14 cellular contexts compared by ENCODE assay signal in genomic region chr10:110833234-110833940, GRCh38. TPM values are rescaled to one million over a fixed set of nuclear protein-coding genes. Genes with fewer than 3 reads are reported as not detected.
DNase-seq lines count a peak whose midpoint lies in the region; ATAC-seq and TF ChIP-seq lines count a peak whose summit lies in the region.
"Had no signal": no experiment of that assay in that cellular context is flagged by ENCODE, and none has a peak within 500 bp of the region (broad histone marks: within the 10 kb centered on the region; RNA-seq: fewer than 3 reads in every experiment).

No MANE protein-coding gene starts in this region.

- TF ChIP-seq POLR2A in esophagus squamous epithelium (IDR thresholded peaks at IDR 0.05), result no peak

- H3K4me3 Mint-ChIP-seq in activated CD4-positive, alpha-beta memory T cell treated with anti-CD3 and anti-CD28 coated beads for 36 hours, result no peak overlapping the region
- H3K4me3 Mint-ChIP-seq in effector memory CD8-positive, alpha-beta T cell, result no peak overlapping the region
- H3K4me3 Mint-ChIP-seq: stimulated activated effector memory CD8-positive, alpha-beta T cell treated with anti-CD3 and anti-CD28 coated beads, Interleukin-12 subunit alpha, Interleukin-12 subunit beta, amount 100 ng/mL, for 72 hours had no signal

- H3K79me1 ChIP-seq in trophoblast cell (ENCODE audit: low read length), result peaks cover 17% of the 10 kb centered on the region

- H3K4me1 ChIP-seq in esophagus squamous epithelium (peaks cover 30 to 85% (median 52%) of the 10 kb centered on the region in 3 donors), trophoblast cell (ENCODE audit: control insufficient read depth in 1 of 2, insufficient read depth in 2 of 2, low read length in 2 of 2) (peaks cover 13 to 19% of the 10 kb centered on the region in 2 experiments)

- intact Hi-C loops in esophagus squamous epithelium (cut with DNase I), result no loop called here
- intact Hi-C loops in activated CD4-positive, alpha-beta memory T cell treated with anti-CD3 and anti-CD28 coated beads for 36 hours (cut with micrococcal nuclease), result no loop called here

- H3K27me3 Mint-ChIP-seq in activated CD4-positive, alpha-beta memory T cell treated with anti-CD3 and anti-CD28 coated beads for 36 hours, result no peaks in the 10 kb centered on the region
- H3K27me3 Mint-ChIP-seq in effector memory CD8-positive, alpha-beta T cell, result no peaks in the 10 kb centered on the region

- DNase-seq in DMS 273 (lab: John Stamatoyannopoulos, UW; ENCODE audit: unreplicated experiment) (peak; percentile 41), DMS 273 treated with DMSO at 0.1 percent for 48 hours (lab: John Stamatoyannopoulos, UW) (no peak), NCI-H2107 treated with DMSO at 0.1 percent for 48 hours (lab: John Stamatoyannopoulos, UW; ENCODE audit: unreplicated experiment) (peak; percentile 62), esophagus squamous epithelium (lab: John Stamatoyannopoulos, UW) (no peak), trophoblast cell (no peak), T1000 (lab: John Stamatoyannopoulos, UW) (no peak)
- no peak for DNase-seq in activated CD4-positive, alpha-beta memory T cell treated with anti-CD3 and anti-CD28 coated beads for 36 hours
- DNase-seq in effector memory CD8-positive, alpha-beta T cell, result no peak
- DNase-seq: stimulated activated CD4-positive, alpha-beta T cell treated with anti-CD3 and anti-CD28 coated beads, Interleukin-4, amount 100 ng/mL, for 4 hours; SW 1271 had no signal

- H3K4ac ChIP-seq in trophoblast cell (ENCODE audit: low read depth, low read length), result no peak overlapping the region

- H3K27me3 ChIP-seq in esophagus squamous epithelium, result no peaks in the 10 kb centered on the region
- H3K27me3 ChIP-seq in trophoblast cell (ENCODE audit: insufficient read depth, low read length), result no peaks in the 10 kb centered on the region
- H3K27me3 ChIP-seq: breast epithelium had no signal

- no peak overlapping the region for H4K12ac ChIP-seq in trophoblast cell (ENCODE audit: low read depth, low read length)

- H4K91ac ChIP-seq in trophoblast cell (ENCODE audit: low read depth, low read length), result no peak overlapping the region

- H2AK5ac ChIP-seq in trophoblast cell (ENCODE audit: low read length), result peak overlapping the region; percentile 49

- peak overlapping the region; percentile 24 for H2BK12ac ChIP-seq in trophoblast cell (ENCODE audit: low read length)

- H3K4me2 ChIP-seq in trophoblast cell (ENCODE audit: low read length), result no peak overlapping the region

- H3K79me2 ChIP-seq in trophoblast cell (ENCODE audit: control insufficient read depth, insufficient read depth, low read length, poor library complexity), result no peaks in the 10 kb centered on the region

- peak overlapping the region; percentile 74 to 91 (median 90) for H3K27ac ChIP-seq in esophagus squamous epithelium
- H3K27ac ChIP-seq in trophoblast cell (ENCODE audit: low read depth, low read length), result no peak overlapping the region
- H3K27ac ChIP-seq: 22Rv1 had no signal

- POLR2A ChIA-PET in activated CD4-positive, alpha-beta memory T cell treated with anti-CD3 and anti-CD28 coated beads for 36 hours (lab: Charles Lee), result no interaction called here

- no peak overlapping the region for H4K8ac ChIP-seq in trophoblast cell (ENCODE audit: low read depth, low read length)

- ATAC-seq in effector memory CD8-positive, alpha-beta T cell (replicated peaks), result no peak
- ATAC-seq: Panc1; stimulated activated effector memory CD8-positive, alpha-beta T cell treated with anti-CD3 and anti-CD28 coated beads, Interleukin-12 subunit alpha, Interleukin-12 subunit beta, amount 100 ng/mL, for 72 hours had no signal

- 71 to 75% methylated on average over 3 to 12 of the region's 13 CpGs for WGBS in esophagus squamous epithelium, 2 donors
- no CpG with 5 or more reads among the region's 13 CpGs for WGBS in trophoblast cell (ENCODE audit: extremely low coverage, insufficient coverage, insufficient read length)

- no peaks in the 10 kb centered on the region for H3K36me3 ChIP-seq in esophagus squamous epithelium
- no peaks in the 10 kb centered on the region for H3K36me3 ChIP-seq in trophoblast cell (ENCODE audit: control insufficient read depth in 1 of 2, insufficient read depth in 2 of 2, low read length in 2 of 2)
- H3K36me3 ChIP-seq: breast epithelium had no signal

- H3K9me3 Mint-ChIP-seq in activated CD4-positive, alpha-beta memory T cell treated with anti-CD3 and anti-CD28 coated beads for 36 hours, result no peaks in the 10 kb centered on the region
- no peaks in the 10 kb centered on the region for H3K9me3 Mint-ChIP-seq in effector memory CD8-positive, alpha-beta T cell
- H3K9me3 Mint-ChIP-seq: stimulated activated effector memory CD8-positive, alpha-beta T cell treated with anti-CD3 and anti-CD28 coated beads, Interleukin-12 subunit alpha, Interleukin-12 subunit beta, amount 100 ng/mL, for 72 hours had no signal

- no peak overlapping the region for H3K9ac ChIP-seq in trophoblast cell (ENCODE audit: low read length)

- H3K9me3 ChIP-seq in esophagus squamous epithelium (no peaks in the 10 kb centered on the region), trophoblast cell (ENCODE audit: insufficient read depth, low read depth, low read length) (no peaks in the 10 kb centered on the region)
- H3K9me3 ChIP-seq: breast epithelium had no signal

- no peak overlapping the region for H2BK120ac ChIP-seq in trophoblast cell (ENCODE audit: insufficient read depth, low read length, poor library complexity)

- CTCF ChIA-PET in activated CD4-positive, alpha-beta memory T cell treated with anti-CD3 and anti-CD28 coated beads for 36 hours (lab: Charles Lee), result no interaction called here

- no peak overlapping the region for H3K23ac ChIP-seq in trophoblast cell (ENCODE audit: low read length)

- H2AFZ ChIP-seq in trophoblast cell (ENCODE audit: insufficient read depth, low read length, poor library complexity), result no peak overlapping the region

- peak overlapping the region; percentile 41 for H3K14ac ChIP-seq in trophoblast cell (ENCODE audit: low read length)

- H3K18ac ChIP-seq in trophoblast cell (ENCODE audit: low read length), result no peak overlapping the region

- peak overlapping the region in 1 of 4 donors; percentile 1 for H3K4me3 ChIP-seq in esophagus squamous epithelium
- H3K4me3 ChIP-seq in trophoblast cell (ENCODE audit: low read depth, low read length), result no peak overlapping the region
- H3K4me3 ChIP-seq: breast epithelium had no signal

- H2BK5ac ChIP-seq in trophoblast cell (ENCODE audit: low read depth, low read length, poor library complexity), result no peak overlapping the region

- H3K4me1 Mint-ChIP-seq in activated CD4-positive, alpha-beta memory T cell treated with anti-CD3 and anti-CD28 coated beads for 36 hours (ENCODE audit: low read depth), result peaks cover 11% of the 10 kb centered on the region
- H3K4me1 Mint-ChIP-seq in effector memory CD8-positive, alpha-beta T cell (ENCODE audit: low read depth in 2 of 2), result peaks cover 4% of the 10 kb centered on the region in 2 donors

- no peak for TF ChIP-seq CTCF in esophagus squamous epithelium (IDR thresholded peaks at IDR 0.05)

- H3K36me3 Mint-ChIP-seq in activated CD4-positive, alpha-beta memory T cell treated with anti-CD3 and anti-CD28 coated beads for 36 hours, result no peaks in the 10 kb centered on the region
- H3K36me3 Mint-ChIP-seq in effector memory CD8-positive, alpha-beta T cell (ENCODE audit: insufficient read depth), result no peaks in the 10 kb centered on the region
- H3K36me3 Mint-ChIP-seq: stimulated activated effector memory CD8-positive, alpha-beta T cell treated with anti-CD3 and anti-CD28 coated beads, Interleukin-12 subunit alpha, Interleukin-12 subunit beta, amount 100 ng/mL, for 72 hours had no signal

- H3K27ac Mint-ChIP-seq in activated CD4-positive, alpha-beta memory T cell treated with anti-CD3 and anti-CD28 coated beads for 36 hours, result no peak overlapping the region
- no peak overlapping the region for H3K27ac Mint-ChIP-seq in effector memory CD8-positive, alpha-beta T cell
- H3K27ac Mint-ChIP-seq: stimulated activated effector memory CD8-positive, alpha-beta T cell treated with anti-CD3 and anti-CD28 coated beads, Interleukin-12 subunit alpha, Interleukin-12 subunit beta, amount 100 ng/mL, for 72 hours had no signal

RNA-seq across cellular contexts. Expression of gene PDCD4, which starts 38.3 kb away (rescaled TPM):
- 100 to 1,000 TPM in 3 of 4 donors, 10 to 100 TPM in 1; 68.3 to 299 (median 171) TPM for total RNA-seq in esophagus squamous epithelium
- 57.0 and 61.1 TPM in 2 replicates for polyA plus RNA-seq in trophoblast cell (2013)
- 100 to 1,000 TPM; 123 to 141 TPM for total RNA-seq in activated CD4-positive, alpha-beta memory T cell treated with anti-CD3 and anti-CD28 coated beads for 36 hours

Comparison
In these comparisons a context has a peak if more than half of its experiments do, and no peak if none do; other contexts are left out.
1. DNase-seq: peak in DMS 273 (single experiment) and NCI-H2107 treated with DMSO at 0.1 percent for 48 hours (single experiment); none in DMS 273 treated with DMSO at 0.1 percent for 48 hours (single experiment), esophagus squamous epithelium (single experiment), trophoblast cell (0 of 2), activated CD4-positive, alpha-beta memory T cell treated with anti-CD3 and anti-CD28 coated beads for 36 hours (single experiment), effector memory CD8-positive, alpha-beta T cell (0 of 3) and T1000 (single experiment).